In the genomic region with DNA sequence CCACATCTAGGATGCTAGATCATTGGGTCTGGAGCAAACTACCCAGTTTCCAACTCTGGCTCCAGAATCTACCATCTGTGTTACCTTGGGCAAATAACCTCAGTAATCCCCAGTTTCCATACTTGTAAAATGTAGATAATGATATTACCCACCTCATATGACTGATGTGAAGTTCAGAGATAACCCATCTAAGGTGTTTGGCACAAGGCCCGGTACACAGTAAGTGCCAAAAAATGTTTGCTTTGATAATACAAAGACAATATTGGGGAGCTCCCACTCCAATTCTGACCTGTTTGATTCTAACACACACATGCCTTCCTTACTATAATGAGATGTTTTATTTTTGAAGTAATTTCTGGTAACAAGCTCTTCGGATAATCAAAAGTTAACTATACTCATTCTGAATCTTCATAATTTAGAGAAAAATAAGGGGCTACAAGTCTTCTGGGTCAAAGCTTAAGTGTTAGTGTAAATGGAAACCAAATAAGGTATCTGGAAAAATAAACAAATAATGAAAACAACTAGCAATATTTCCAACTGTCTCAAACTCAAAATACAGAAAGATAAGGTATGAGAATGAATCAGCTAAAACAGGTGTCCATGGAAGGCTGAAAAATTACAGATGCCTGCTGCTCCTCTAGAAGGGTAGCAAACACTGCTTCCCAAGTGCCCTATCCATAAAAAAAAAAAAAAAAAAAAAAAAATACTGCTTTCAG, we compare ENCODE assay signal across 30 cellular contexts. TPM values are rescaled to one million over a fixed set of nuclear protein-coding genes. Genes with fewer than 3 reads are reported as not detected.
DNase-seq lines count a peak whose midpoint lies in the region; ATAC-seq, FAIRE-seq and TF ChIP-seq lines count a peak whose summit lies in the region.
"Had no signal": no experiment of that assay in that cellular context is flagged by ENCODE, and none has a peak within 500 bp of the region (broad histone marks: within the 10 kb centered on the region; RNA-seq: fewer than 3 reads in every experiment).

No MANE protein-coding gene starts in this region.

- no peak for TF ChIP-seq POLR2A in H54 (IDR thresholded peaks at IDR 0.05; ENCODE audit: low read depth, low read length)

- H3K4me2 ChIP-seq in osteoblast (ENCODE audit: insufficient read depth, low read length): no peak overlapping the region
- H3K4me2 ChIP-seq: GM23338 had no signal

- H4K20me1 ChIP-seq in osteoblast (ENCODE audit: insufficient read depth, low read length): peaks cover 21% of the 10 kb centered on the region

- no peak overlapping the region for H3K4me3 ChIP-seq in osteoblast (ENCODE audit: insufficient read depth, low read length)
- H3K4me3 ChIP-seq: adrenal gland, GM23338, SJCRH30, upper lobe of left lung had no signal

- peaks cover 10% of the 10 kb centered on the region for H3K36me3 ChIP-seq in osteoblast (ENCODE audit: insufficient read depth, low read length)
- H3K36me3 ChIP-seq: adrenal gland, SJCRH30, upper lobe of left lung had no signal

- H3K79me2 ChIP-seq in osteoblast (ENCODE audit: insufficient read depth, low read length): peaks cover 93% of the 10 kb centered on the region

- DNase-seq in NCI-H2196 (lab: John Stamatoyannopoulos, UW; ENCODE audit: unreplicated experiment) (peak; percentile 3), NCI-H2196 treated with DMSO at 0.1 percent for 48 hours (lab: John Stamatoyannopoulos, UW; ENCODE audit: unreplicated experiment) (no peak), H54 (ENCODE audit: insufficient read length, low spot score) (no peak), osteoblast (ENCODE audit: insufficient read length, low spot score, missing footprints) (no peak), NCI-H1436 treated with DMSO at 0.1 percent for 48 hours (lab: John Stamatoyannopoulos, UW) (no peak)
- DNase-seq: activated CD4-positive, alpha-beta T cell treated with anti-CD3 and anti-CD28 coated beads for 36 hours; activated CD8-positive, alpha-beta memory T cell treated with anti-CD3 and anti-CD28 coated beads for 24 hours; activated naive CD4-positive, alpha-beta T cell treated with Interleukin-2 at 50 U/mL for 16 hours; activated T-cell treated with anti-CD3 and anti-CD28 coated beads, Interleukin-2, amount 50 U/mL, for 1 hour; adrenal gland; C1 segment of cervical spinal cord; effector CD8-positive, alpha-beta T cell; foreskin fibroblast; left colon; mesendoderm; NCI-H1417 treated with DMSO at 0.1 percent for 48 hours; NCI-H510A treated with DMSO at 0.1 percent for 48 hours; nucleus accumbens; SJCRH30; small intestine; stimulated activated CD4-positive, alpha-beta T cell treated with anti-CD3 and anti-CD28 coated beads, Interleukin-1b, Interleukin-23, amount 100 ng/mL, for 48 hours; T-helper 1 cell; upper lobe of left lung had no signal

- H3K27me3 ChIP-seq in osteoblast (ENCODE audit: insufficient read depth, low read length): no peaks in the 10 kb centered on the region
- H3K27me3 ChIP-seq: adrenal gland, SJCRH30, upper lobe of left lung had no signal

- no peak for ATAC-seq in HG03280 (IDR thresholded peaks at IDR 0.05; ENCODE audit: unreplicated experiment)
- no peak for ATAC-seq in HG02642 (IDR thresholded peaks at IDR 0.05; ENCODE audit: poor library complexity, unreplicated experiment)
- ATAC-seq: activated CD4-positive, alpha-beta T cell treated with anti-CD3 and anti-CD28 coated beads for 36 hours; GM23338; left colon had no signal

- H2AFZ ChIP-seq in osteoblast (ENCODE audit: low read length): no peak overlapping the region
- H2AFZ ChIP-seq: GM23338 had no signal

- H3K4me1 ChIP-seq in osteoblast (ENCODE audit: insufficient read depth, low read length): peaks cover 22% of the 10 kb centered on the region
- H3K4me1 ChIP-seq: SJCRH30 had no signal

- TF ChIP-seq CTCF in VCaP (conservative IDR thresholded peaks at IDR 0.05) (no peak), osteoblast (IDR thresholded peaks at IDR 0.05; ENCODE audit: extremely low read depth, low read depth, low read length) (no peak)

- FAIRE-seq in H54 (lab: Jason Lieb, UNC): peak; percentile 52
- FAIRE-seq: G401.6, GM18507, RCC 7860, small intestine had no signal

- peak overlapping the region; percentile 39 for H3K27ac ChIP-seq in VCaP
- peak overlapping the region; percentile 4 for H3K27ac ChIP-seq in osteoblast (ENCODE audit: low read depth, low read length)
- H3K27ac ChIP-seq: adrenal gland, SJCRH30, upper lobe of left lung had no signal

- H3K9me3 ChIP-seq in osteoblast (ENCODE audit: low read depth, low read length): no peaks in the 10 kb centered on the region
- H3K9me3 ChIP-seq: adrenal gland, SJCRH30, upper lobe of left lung had no signal

RNA-seq across cellular contexts. Expression of a gene that starts 30.4 kb away (rescaled TPM):
- total RNA-seq in osteoblast: 113 and 123 TPM in 2 replicates
